ENCODE assay signal across 8 cellular contexts in genomic region chr7:101688183-101688831, GRCh38. TPM values are rescaled to one million over a fixed set of nuclear protein-coding genes. Genes with fewer than 3 reads are reported as not detected.
DNase-seq lines count a peak whose midpoint lies in the region; ATAC-seq and TF ChIP-seq lines count a peak whose summit lies in the region.

No MANE protein-coding gene starts in this region.

- no peaks in the 10 kb centered on the region for H3K9me3 ChIP-seq in CD4-positive, CD25-positive, alpha-beta regulatory T cell (ENCODE audit: control insufficient read depth in 2 of 2, low read length in 2 of 2)

- no peak overlapping the region for H3K4me3 ChIP-seq in CD4-positive, CD25-positive, alpha-beta regulatory T cell (ENCODE audit: low read depth, low read length)
- peak overlapping the region; percentile 34 for H3K4me3 ChIP-seq in NB4 (ENCODE audit: low read depth, low read length)

- H3K36me3 ChIP-seq in CD4-positive, CD25-positive, alpha-beta regulatory T cell (ENCODE audit: control insufficient read depth, insufficient read depth, low read length): no peaks in the 10 kb centered on the region

- no peaks in the 10 kb centered on the region for H3K27me3 ChIP-seq in CD4-positive, CD25-positive, alpha-beta regulatory T cell (ENCODE audit: control insufficient read depth, insufficient read depth, low read length)

- H3K4me1 ChIP-seq in CD4-positive, CD25-positive, alpha-beta regulatory T cell (ENCODE audit: control insufficient read depth, insufficient read depth, low read length, poor library complexity, severe bottlenecking): peaks cover 7% of the 10 kb centered on the region

- H3K9me3 Mint-ChIP-seq in CD4-positive, CD25-positive, alpha-beta regulatory T cell: no peaks in the 10 kb centered on the region
- peaks cover 0 to 5% (median 0%) of the 10 kb centered on the region in 5 experiments for H3K9me3 Mint-ChIP-seq in brain

- no peak for TF ChIP-seq POLR2A in NB4 (IDR thresholded peaks at IDR 0.05; ENCODE audit: extremely low read depth, insufficient read length)

- no peak overlapping the region for H3K27ac Mint-ChIP-seq in CD4-positive, CD25-positive, alpha-beta regulatory T cell
- peak overlapping the region in 1 of 5 experiments; percentile 66 for H3K27ac Mint-ChIP-seq in brain

- no peaks in the 10 kb centered on the region for H3K36me3 Mint-ChIP-seq in CD4-positive, CD25-positive, alpha-beta regulatory T cell
- H3K36me3 Mint-ChIP-seq in brain: no peaks in the 10 kb centered on the region

- DNase-seq in CD4-positive, CD25-positive, alpha-beta regulatory T cell: peak; percentile 59 to 70 (median 67)
- DNase-seq in NB4 (ENCODE audit: low read depth) (peak; percentile 90), UCSD-AML1 (lab: John Stamatoyannopoulos, UW; ENCODE audit: unreplicated experiment) (peak; percentile 64), iPS-NIHi7 (ENCODE audit: extremely low spot score) (peak; percentile 93), cortex of kidney (lab: John Stamatoyannopoulos, UW) (no peak)
- peak; percentile 62 to 77 (median 76) for DNase-seq in stimulated activated CD4-positive, alpha-beta T cell treated with anti-CD3 and anti-CD28 coated beads, Interleukin-12 subunit alpha, Interleukin-12 subunit beta, amount 100 ng/mL, for 48 hours (ENCODE audit: low read depth in 2 of 3, low spot score in 1 of 3)

- H3K27ac ChIP-seq in CD4-positive, CD25-positive, alpha-beta regulatory T cell (ENCODE audit: insufficient read depth, low read length, poor library complexity, severe bottlenecking): no peak overlapping the region

- peaks cover 0 to 5% (median 0%) of the 10 kb centered on the region in 4 donors for H3K4me1 Mint-ChIP-seq in CD4-positive, CD25-positive, alpha-beta regulatory T cell
- peaks cover 17% of the 10 kb centered on the region for H3K4me1 Mint-ChIP-seq in brain

- no peak overlapping the region for H3K4me3 Mint-ChIP-seq in CD4-positive, CD25-positive, alpha-beta regulatory T cell
- peak overlapping the region in 1 of 5 experiments; percentile 7 for H3K4me3 Mint-ChIP-seq in brain

- ATAC-seq in CD4-positive, CD25-positive, alpha-beta regulatory T cell (ENCODE audit: low read depth in 2 of 2): peak; percentile 67 to 78
- peak; percentile 71 for ATAC-seq in GM21515 (IDR thresholded peaks at IDR 0.05; ENCODE audit: unreplicated experiment)

- TF ChIP-seq CTCF in NB4 (IDR thresholded peaks at IDR 0.05; ENCODE audit: low read depth, low read length) (peak; percentile 93), brain (conservative IDR thresholded peaks at IDR 0.05) (peak; percentile 96 to 97)

- peaks cover 3% of the 10 kb centered on the region for H3K27me3 Mint-ChIP-seq in CD4-positive, CD25-positive, alpha-beta regulatory T cell
- peaks cover 10% of the 10 kb centered on the region for H3K27me3 Mint-ChIP-seq in brain

RNA-seq across cellular contexts. Expression of gene MYL10, which starts 59.2 kb away (rescaled TPM):
- not detected for total RNA-seq in CD4-positive, CD25-positive, alpha-beta regulatory T cell
- not detected for polyA plus RNA-seq in CD4-positive, CD25-positive, alpha-beta regulatory T cell
- polyA plus RNA-seq in brain (ENCODE audit: insufficient read depth, low read depth, low replicate concordance): not detected
